In genomic region chr18:24016643-24017042, GRCh38 we compare ENCODE assay signal across 8 cellular contexts. TPM values are rescaled to one million over a fixed set of nuclear protein-coding genes. Genes with fewer than 3 reads are reported as not detected.
DNase-seq lines count a peak whose midpoint lies in the region; ATAC-seq and TF ChIP-seq lines count a peak whose summit lies in the region.

No MANE protein-coding gene starts in this region.

- TF ChIP-seq CTCF in AG09319 (IDR thresholded peaks at IDR 0.05; ENCODE audit: low read depth, low read length), result peak; percentile 31
- peak; percentile 55; the same call in 2 of the 3 replicates for TF ChIP-seq CTCF in GM12872 (IDR thresholded peaks at IDR 0.05; ENCODE audit: insufficient read depth, low read depth, low read length)
- TF ChIP-seq CTCF in RWPE2 (IDR thresholded peaks at IDR 0.05; ENCODE audit: poor library complexity, severe bottlenecking), result peak; percentile 54
- TF ChIP-seq CTCF in prostate gland (IDR thresholded peaks at IDR 0.05), result peak in 2 of 4 experiments; percentile 44 to 47

- 51% methylated on average over 2 of the region's 2 CpGs for WGBS in prostate gland

- no peak overlapping the region for H3K27ac ChIP-seq in RWPE2 (ENCODE audit: poor library complexity, severe bottlenecking)
- no peak overlapping the region for H3K27ac ChIP-seq in prostate gland

- H3K27me3 ChIP-seq in RWPE2 (ENCODE audit: insufficient read depth, poor library complexity, severe bottlenecking) (no peaks in the 10 kb centered on the region), prostate gland (replicated peaks; ENCODE audit: insufficient read depth) (no peaks in the 10 kb centered on the region)

- TF ChIP-seq POLR2A in prostate gland (IDR thresholded peaks at IDR 0.05), result no peak

- H3K4me1 ChIP-seq in RWPE2 (ENCODE audit: insufficient read depth, poor library complexity, severe bottlenecking) (peaks cover 17% of the 10 kb centered on the region), prostate gland (replicated peaks) (no peaks in the 10 kb centered on the region)

- no peaks in the 10 kb centered on the region for H3K9me3 ChIP-seq in RWPE2 (ENCODE audit: severe bottlenecking)
- H3K9me3 ChIP-seq in prostate gland, result no peaks in the 10 kb centered on the region

- DNase-seq in AG09319 (ENCODE audit: extremely low read depth, low read depth) (no peak), RWPE2 (ENCODE audit: low spot score) (no peak), glomerular visceral epithelial cell (ENCODE audit: extremely low spot score) (peak; percentile 27), medulla oblongata (ENCODE audit: extremely low spot score) (no peak), prostate gland (ENCODE audit: low spot score) (no peak)

- H3K4me3 ChIP-seq in RWPE2 (ENCODE audit: severe bottlenecking) (no peak overlapping the region), prostate gland (no peak overlapping the region)

- intact Hi-C loops in prostate gland (cut with DNase I), result no loop called here

- peak; percentile 35 for ATAC-seq in RWPE2 (ENCODE audit: low read depth)
- ATAC-seq in HG02623 (IDR thresholded peaks at IDR 0.05; ENCODE audit: unreplicated experiment), result no peak
- ATAC-seq in HG02798 (IDR thresholded peaks at IDR 0.05; ENCODE audit: poor library complexity, unreplicated experiment), result no peak

- peaks cover 3% of the 10 kb centered on the region; the same call in 1 of the 2 replicates for H3K36me3 ChIP-seq in RWPE2 (ENCODE audit: low read depth)
- H3K36me3 ChIP-seq in prostate gland, result no peaks in the 10 kb centered on the region

RNA-seq across cellular contexts. Expression of gene TTC39C, which starts 2.1 kb away (rescaled TPM):
- 10 to 100 TPM; 31.2 to 40.0 TPM for total RNA-seq in prostate gland
